In the genomic region with DNA sequence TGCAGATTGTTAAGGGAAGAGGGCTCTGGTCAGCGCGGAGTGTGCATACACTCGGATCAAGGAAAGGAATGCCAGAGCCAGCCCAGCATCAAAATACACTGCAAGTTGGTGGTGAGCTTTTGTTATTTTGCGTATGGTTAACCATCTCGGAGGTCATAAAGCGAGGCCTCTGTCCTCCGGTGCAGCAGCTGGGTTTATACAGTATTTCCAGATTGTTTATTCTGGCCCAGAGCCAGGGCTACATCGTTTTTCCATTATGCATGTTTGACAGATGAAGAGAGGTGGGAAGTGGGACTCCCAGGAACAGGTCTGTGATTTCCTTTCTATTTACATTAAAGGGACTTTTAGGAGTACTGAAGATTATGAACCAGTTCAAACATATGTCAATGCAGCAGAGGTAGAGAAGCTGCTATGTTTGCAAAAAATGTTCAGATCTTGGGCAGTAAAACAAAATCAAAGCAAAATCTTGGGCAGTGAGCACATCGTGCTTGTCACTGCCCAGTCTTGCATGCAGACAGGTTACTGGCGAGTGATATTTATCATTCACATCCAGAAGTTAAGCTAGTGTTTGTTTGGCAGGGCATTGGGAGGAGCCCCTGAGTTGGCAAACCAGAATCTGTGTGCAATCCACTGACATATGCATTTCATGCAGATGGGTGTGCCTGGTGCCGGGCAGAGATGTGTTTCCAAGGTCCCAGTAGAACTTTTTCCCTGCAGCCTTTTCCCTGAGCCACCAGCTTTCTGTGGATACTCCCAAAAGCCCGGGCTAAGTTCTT, we compare ENCODE assay signal across 1 cellular context.
TF ChIP-seq lines count a peak whose summit lies in the region.

No MANE protein-coding gene starts in this region.

TF ChIP-seq in HepG2, 621 proteins besides CTCF, POLR2A, EP300 and RAD21 (continued from another document and continues in another):
- TF ChIP-seq SKIL (CRISPR knock-in tag; IDR thresholded peaks at IDR 0.05; ENCODE audit: borderline replicate concordance), result 0 out of 2 replicates have a peak, but pooled peaks have one; percentile 27
- TF ChIP-seq ZFAT (CRISPR knock-in tag; conservative IDR thresholded peaks at IDR 0.05), result no peak
- peak; percentile 26; the same call in 1 of the 2 replicates for TF ChIP-seq FOXJ3 (CRISPR knock-in tag; IDR thresholded peaks at IDR 0.05; ENCODE audit: borderline replicate concordance)
- no peak for TF ChIP-seq NFIB (CRISPR knock-in tag; IDR thresholded peaks at IDR 0.05; ENCODE audit: borderline replicate concordance)
- no peak for TF ChIP-seq ADNP (CRISPR knock-in tag; IDR thresholded peaks at IDR 0.05)
- no peak for TF ChIP-seq SETDB1 (CRISPR knock-in tag; IDR thresholded peaks at IDR 0.05; ENCODE audit: borderline replicate concordance)
- TF ChIP-seq ZBTB25 (CRISPR knock-in tag; IDR thresholded peaks at IDR 0.05), result 0 out of 2 replicates have a peak, but pooled peaks have one; percentile 34
- TF ChIP-seq RXRB (CRISPR knock-in tag; IDR thresholded peaks at IDR 0.05; ENCODE audit: borderline replicate concordance), result peak; percentile 46; the same call in 1 of the 2 replicates
- TF ChIP-seq SAP130 (CRISPR knock-in tag; IDR thresholded peaks at IDR 0.05; ENCODE audit: low read depth), result peak; percentile 66
- TF ChIP-seq ZNF576 (CRISPR knock-in tag; IDR thresholded peaks at IDR 0.05), result no peak
- TF ChIP-seq ZNF549 (CRISPR knock-in tag; IDR thresholded peaks at IDR 0.05), result no peak
- no peak for TF ChIP-seq ZNF34 (CRISPR knock-in tag; IDR thresholded peaks at IDR 0.05; ENCODE audit: borderline replicate concordance)
- TF ChIP-seq ZFY (CRISPR knock-in tag; IDR thresholded peaks at IDR 0.05), result peak; percentile 32; the same call in 1 of the 2 replicates
- TF ChIP-seq ZNF614 (CRISPR knock-in tag; IDR thresholded peaks at IDR 0.05; ENCODE audit: borderline replicate concordance), result peak; percentile 61; the same call in 1 of the 2 replicates
- TF ChIP-seq PAXIP1 (CRISPR knock-in tag; conservative IDR thresholded peaks at IDR 0.05), result peak; percentile 53; the same call in 1 of the 2 replicates
- TF ChIP-seq FOXA3 (CRISPR knock-in tag; IDR thresholded peaks at IDR 0.05), result peak; percentile 59; the same call in 1 of the 2 replicates
- no peak for TF ChIP-seq RBAK (CRISPR knock-in tag; IDR thresholded peaks at IDR 0.05)
- TF ChIP-seq MAX (IDR thresholded peaks at IDR 0.05), result 0 out of 2 replicates have a peak, but pooled peaks have one; percentile 30
- no peak for TF ChIP-seq ZNF337 (CRISPR knock-in tag; IDR thresholded peaks at IDR 0.05; ENCODE audit: borderline replicate concordance, low read depth)
- TF ChIP-seq ZNF256 (CRISPR knock-in tag; conservative IDR thresholded peaks at IDR 0.05), result no peak
- no peak for TF ChIP-seq SP4 (CRISPR knock-in tag; IDR thresholded peaks at IDR 0.05)
- no peak for TF ChIP-seq FOXO4 (CRISPR knock-in tag; conservative IDR thresholded peaks at IDR 0.05)
- 0 out of 2 replicates have a peak, but pooled peaks have one; percentile 39 for TF ChIP-seq ZNF644 (CRISPR knock-in tag; IDR thresholded peaks at IDR 0.05; ENCODE audit: low read depth)
- no peak for TF ChIP-seq ZNF749 (CRISPR knock-in tag; IDR thresholded peaks at IDR 0.05; ENCODE audit: borderline replicate concordance)
- TF ChIP-seq, protein P1, sequence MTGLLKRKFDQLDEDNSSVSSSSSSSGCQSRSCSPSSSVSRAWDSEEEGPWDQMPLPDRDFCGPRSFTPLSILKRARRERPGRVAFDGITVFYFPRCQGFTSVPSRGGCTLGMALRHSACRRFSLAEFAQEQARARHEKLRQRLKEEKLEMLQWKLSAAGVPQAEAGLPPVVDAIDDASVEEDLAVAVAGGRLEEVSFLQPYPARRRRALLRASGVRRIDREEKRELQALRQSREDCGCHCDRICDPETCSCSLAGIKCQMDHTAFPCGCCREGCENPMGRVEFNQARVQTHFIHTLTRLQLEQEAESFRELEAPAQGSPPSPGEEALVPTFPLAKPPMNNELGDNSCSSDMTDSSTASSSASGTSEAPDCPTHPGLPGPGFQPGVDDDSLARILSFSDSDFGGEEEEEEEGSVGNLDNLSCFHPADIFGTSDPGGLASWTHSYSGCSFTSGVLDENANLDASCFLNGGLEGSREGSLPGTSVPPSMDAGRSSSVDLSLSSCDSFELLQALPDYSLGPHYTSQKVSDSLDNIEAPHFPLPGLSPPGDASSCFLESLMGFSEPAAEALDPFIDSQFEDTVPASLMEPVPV (CRISPR knock-in tag; IDR thresholded peaks at IDR 0.05), result no peak
- no peak for TF ChIP-seq ZMYM2 (CRISPR knock-in tag; IDR thresholded peaks at IDR 0.05)
- TF ChIP-seq LCORL (IDR thresholded peaks at IDR 0.05), result no peak
- TF ChIP-seq LCORL (CRISPR knock-in tag; IDR thresholded peaks at IDR 0.05), result peak; percentile 34; the same call in 1 of the 2 replicates
- TF ChIP-seq PRPF4 (IDR thresholded peaks at IDR 0.05; ENCODE audit: low read depth, low read length, poor library complexity, severe bottlenecking), result no peak
- TF ChIP-seq EED (CRISPR knock-in tag; IDR thresholded peaks at IDR 0.05), result no peak
- TF ChIP-seq MATR3 (CRISPR knock-in tag; IDR thresholded peaks at IDR 0.05), result no peak
- TF ChIP-seq, protein P2, sequence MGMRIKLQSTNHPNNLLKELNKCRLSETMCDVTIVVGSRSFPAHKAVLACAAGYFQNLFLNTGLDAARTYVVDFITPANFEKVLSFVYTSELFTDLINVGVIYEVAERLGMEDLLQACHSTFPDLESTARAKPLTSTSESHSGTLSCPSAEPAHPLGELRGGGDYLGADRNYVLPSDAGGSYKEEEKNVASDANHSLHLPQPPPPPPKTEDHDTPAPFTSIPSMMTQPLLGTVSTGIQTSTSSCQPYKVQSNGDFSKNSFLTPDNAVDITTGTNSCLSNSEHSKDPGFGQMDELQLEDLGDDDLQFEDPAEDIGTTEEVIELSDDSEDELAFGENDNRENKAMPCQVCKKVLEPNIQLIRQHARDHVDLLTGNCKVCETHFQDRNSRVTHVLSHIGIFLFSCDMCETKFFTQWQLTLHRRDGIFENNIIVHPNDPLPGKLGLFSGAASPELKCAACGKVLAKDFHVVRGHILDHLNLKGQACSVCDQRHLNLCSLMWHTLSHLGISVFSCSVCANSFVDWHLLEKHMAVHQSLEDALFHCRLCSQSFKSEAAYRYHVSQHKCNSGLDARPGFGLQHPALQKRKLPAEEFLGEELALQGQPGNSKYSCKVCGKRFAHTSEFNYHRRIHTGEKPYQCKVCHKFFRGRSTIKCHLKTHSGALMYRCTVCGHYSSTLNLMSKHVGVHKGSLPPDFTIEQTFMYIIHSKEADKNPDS (CRISPR knock-in tag; IDR thresholded peaks at IDR 0.05), result no peak
- peak; percentile 39; the same call in 1 of the 2 replicates for TF ChIP-seq HDAC1 (CRISPR knock-in tag; IDR thresholded peaks at IDR 0.05)
- TF ChIP-seq ZFP37 (CRISPR knock-in tag; IDR thresholded peaks at IDR 0.05; ENCODE audit: borderline replicate concordance), result no peak
- TF ChIP-seq ZBTB44 (CRISPR knock-in tag; IDR thresholded peaks at IDR 0.05), result no peak
- no peak for TF ChIP-seq ZFP62 (CRISPR knock-in tag; IDR thresholded peaks at IDR 0.05)
- TF ChIP-seq ATRX (CRISPR knock-in tag; IDR thresholded peaks at IDR 0.05; ENCODE audit: borderline replicate concordance), result no peak
- no peak for TF ChIP-seq SP140L (CRISPR knock-in tag; IDR thresholded peaks at IDR 0.05; ENCODE audit: borderline replicate concordance)
- TF ChIP-seq YEATS2 (CRISPR knock-in tag; IDR thresholded peaks at IDR 0.05; ENCODE audit: borderline replicate concordance), result no peak
- peak; percentile 62; the same call in 1 of the 2 replicates for TF ChIP-seq SIN3A (IDR thresholded peaks at IDR 0.05; ENCODE audit: borderline replicate concordance, low read depth, low read length)
- TF ChIP-seq ATF1 (CRISPR knock-in tag; IDR thresholded peaks at IDR 0.05), result 0 out of 2 replicates have a peak, but pooled peaks have one; percentile 22
